ENCODE assay signal across 13 cellular contexts in the genomic region with DNA sequence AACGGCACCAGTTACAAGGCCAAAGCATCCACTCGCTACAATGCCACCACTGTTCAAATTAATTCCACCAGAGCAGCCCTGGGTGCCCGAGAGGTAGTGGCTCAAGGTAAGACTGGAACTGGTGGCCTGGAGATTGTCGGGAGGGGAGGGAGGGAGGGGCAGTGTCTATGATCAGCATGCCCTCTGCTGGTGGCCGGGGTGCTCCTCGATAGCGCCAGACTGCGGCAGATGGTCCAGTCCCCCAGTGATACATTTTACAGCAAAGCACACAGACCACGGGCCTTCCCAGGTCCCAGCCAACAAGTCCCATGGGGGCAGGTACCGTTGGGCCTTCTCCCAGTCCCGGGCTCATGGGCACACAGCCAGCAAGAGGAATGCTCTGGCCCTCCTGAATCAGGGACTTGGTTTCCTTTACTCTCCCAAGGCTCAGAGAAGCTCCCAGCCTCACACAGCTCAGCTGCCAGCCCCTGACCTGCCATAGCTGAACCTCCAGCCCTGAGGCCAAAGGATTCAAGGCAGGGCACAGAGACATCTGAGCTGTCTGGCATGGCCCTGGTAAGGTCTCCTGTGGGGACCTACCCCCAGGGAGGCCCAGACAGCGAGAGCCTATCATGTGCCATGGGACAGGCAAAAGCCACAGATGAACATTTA. TPM values are rescaled to one million over a fixed set of nuclear protein-coding genes. Genes with fewer than 3 reads are reported as not detected.
A peak's percentile ranks its signal among the peaks of the same experiment; 100 is the strongest.
DNase-seq lines count a peak whose midpoint lies in the region; ATAC-seq lines count a peak whose summit lies in the region.
"Had no signal": no experiment of that assay in that cellular context is flagged by ENCODE, and none has a peak within 500 bp of the region (broad histone marks: within the 10 kb centered on the region; RNA-seq: fewer than 3 reads in every experiment).

No MANE protein-coding gene starts in this region.

- H3K27ac ChIP-seq in SJCRH30: no peak overlapping the region
- H3K27ac ChIP-seq: gastroesophageal sphincter, SK-N-MC had no signal

- H3K27me3 ChIP-seq in SJCRH30: no peaks in the 10 kb centered on the region
- H3K27me3 ChIP-seq: gastroesophageal sphincter had no signal

- peaks cover 12% of the 10 kb centered on the region for H3K4me1 ChIP-seq in SJCRH30
- H3K4me1 ChIP-seq: gastroesophageal sphincter had no signal

- no peaks in the 10 kb centered on the region for H3K36me3 ChIP-seq in SJCRH30
- H3K36me3 ChIP-seq: gastroesophageal sphincter had no signal

- DNase-seq in DMS 273 (lab: John Stamatoyannopoulos, UW; ENCODE audit: unreplicated experiment) (peak; percentile 91), NAMALWA (ENCODE audit: low spot score) (peak; percentile 38), SJCRH30 (peak; percentile 38 to 63), iPS-NIHi11 (ENCODE audit: low spot score) (peak; percentile 49), T-helper 2 cell (no peak)
- DNase-seq: activated CD4-positive, CD25-positive, alpha-beta regulatory T cell treated with anti-CD3 and anti-CD28 coated beads, Interleukin-2, amount 50 U/mL, for 72 hours; CD4-positive, CD25-positive, alpha-beta regulatory T cell; NCI-H1048 had no signal

- H3K9me3 ChIP-seq in SJCRH30 (replicated peaks): peaks cover 5% of the 10 kb centered on the region

- ATAC-seq in HG03457 (IDR thresholded peaks at IDR 0.05; ENCODE audit: unreplicated experiment): no peak
- ATAC-seq in HG03354 (IDR thresholded peaks at IDR 0.05; ENCODE audit: poor library complexity, severe bottlenecking, unreplicated experiment): no peak
- no peak for ATAC-seq in GM19351 (IDR thresholded peaks at IDR 0.05; ENCODE audit: unreplicated experiment)
- ATAC-seq: gastroesophageal sphincter had no signal

- H3K4me3 ChIP-seq in SJCRH30: no peak overlapping the region
- H3K4me3 ChIP-seq: gastroesophageal sphincter, SK-N-MC had no signal

RNA-seq across cellular contexts. Expression of a gene that starts 15.3 kb away (rescaled TPM):
- total RNA-seq in SJCRH30 (2014; rRNA removed; shearing (Covaris generic)): 51.2 and 51.8 TPM in 2 replicates

RNA-seq across cellular contexts. Expression of a gene that starts 41.5 kb away (rescaled TPM):
- not detected in 2 replicates for total RNA-seq in SJCRH30 (2014; rRNA removed; shearing (Covaris generic))
- total RNA-seq: CD4-positive, CD25-positive, alpha-beta regulatory T cell had no signal

RNA-seq across cellular contexts. Expression of a gene that starts 46.4 kb away (rescaled TPM):
- total RNA-seq in SJCRH30 (2014; rRNA removed; shearing (Covaris generic)): 0.30 and 0.55 TPM in 2 replicates

Comparison
In these comparisons a context has a peak if more than half of its experiments do, and no peak if none do; other contexts are left out.
1. DNase-seq: peak in DMS 273 (single experiment), NAMALWA (single experiment), SJCRH30 (2 of 2) and iPS-NIHi11 (single experiment); none in T-helper 2 cell (0 of 5).